1 cellular context compared by ENCODE assay signal in the genomic region with DNA sequence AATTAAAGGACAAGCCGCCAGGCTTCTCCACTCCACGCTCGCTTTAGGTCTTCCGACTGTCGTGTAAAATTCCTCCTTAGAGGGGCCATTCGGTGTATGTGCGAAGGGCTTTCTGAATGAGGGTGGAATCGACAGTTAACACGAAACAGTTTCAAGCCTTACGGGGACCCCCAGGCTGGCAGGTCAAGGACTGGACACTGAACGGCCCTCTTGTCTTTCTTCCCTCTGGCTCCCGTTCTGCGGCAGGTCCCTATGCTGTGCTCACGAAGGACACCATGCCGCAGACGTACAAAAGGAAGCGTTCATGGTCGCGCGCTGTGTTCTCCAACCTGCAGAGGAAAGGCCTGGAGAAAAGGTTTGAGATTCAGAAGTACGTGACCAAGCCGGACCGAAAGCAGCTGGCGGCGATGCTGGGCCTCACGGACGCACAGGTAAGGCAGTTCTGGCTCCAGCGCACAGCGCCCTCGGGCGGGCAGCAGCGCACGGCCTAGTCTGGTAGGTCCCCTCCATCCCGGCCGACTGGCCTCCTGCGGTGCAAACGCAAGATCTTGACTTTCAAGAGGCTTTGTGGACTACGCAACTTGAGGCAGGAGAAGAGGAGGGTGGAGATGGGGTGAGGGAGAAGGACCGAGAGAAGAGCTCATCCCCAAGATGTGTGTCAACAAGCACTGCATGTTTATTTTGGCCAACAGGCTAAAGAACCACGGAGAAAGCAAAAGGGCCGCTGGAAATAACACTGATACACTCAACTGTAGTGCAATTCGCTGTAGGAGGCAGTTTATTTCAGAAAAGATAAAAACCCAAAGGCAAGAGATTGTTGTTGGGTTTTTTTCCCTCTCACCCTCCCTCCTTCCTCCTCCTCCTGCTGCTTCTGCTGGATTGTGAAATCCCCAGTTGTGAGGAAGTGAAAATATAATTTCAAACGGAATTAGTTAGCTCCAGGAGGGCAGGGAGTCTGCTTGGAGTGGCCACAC.
TF ChIP-seq lines count a peak whose summit lies in the region.

No MANE protein-coding gene starts in this region.

TF ChIP-seq in WTC11, 78 proteins besides CTCF, POLR2A, EP300 and RAD21 (continued from another document):
- TF ChIP-seq ZNF416 (CRISPR knock-in tag; IDR thresholded peaks at IDR 0.05) = no peak
